In genomic region chr6:167697316-167697715, GRCh38 we compare ENCODE assay signal across 24 cellular contexts.
DNase-seq lines count a peak whose midpoint lies in the region; ATAC-seq and TF ChIP-seq lines count a peak whose summit lies in the region.
"Had no signal": no experiment of that assay in that cellular context is flagged by ENCODE, and none has a peak within 500 bp of the region (broad histone marks: within the 10 kb centered on the region; RNA-seq: fewer than 3 reads in every experiment).

No MANE protein-coding gene starts in this region.

- ATAC-seq in HG03135 (IDR thresholded peaks at IDR 0.05; ENCODE audit: unreplicated experiment): no peak
- ATAC-seq: esophagus mucosa, lower lobe of right lung, PC-3, sciatic nerve had no signal

- H3K27me3 Mint-ChIP-seq in nephron (ENCODE audit: low read depth) (peaks cover 10% of the 10 kb centered on the region), Caco-2 (ENCODE audit: insufficient read depth, unreplicated experiment) (no peaks in the 10 kb centered on the region)

- CTCF ChIA-PET in Caco-2 (lab: Charles Lee): no interaction called here

- H3K27ac Mint-ChIP-seq in nephron (peak overlapping the region in 2 of 3 experiments; percentile 15 to 86), Caco-2 (ENCODE audit: unreplicated experiment) (no peak overlapping the region)
- H3K27ac Mint-ChIP-seq: activated CD4-positive, alpha-beta T cell treated with anti-CD3 and anti-CD28 coated beads, Interleukin-2, amount 10 ng/mL, durations not matched to agents 24 days and 14 days; H9 had no signal

- peaks cover 52 to 75% (median 60%) of the 10 kb centered on the region in 10 experiments for H3K4me1 ChIP-seq in BLaER1 treated with 17β-estradiol and CSF1 and Interleukin-3, amounts not matched to agents 10 nM and 100 nM
- H3K4me1 ChIP-seq in Caco-2: no peaks in the 10 kb centered on the region; the same call in none of the 2 replicates
- H3K4me1 ChIP-seq: ascending aorta had no signal

- peaks cover 31% of the 10 kb centered on the region for H3K4me1 Mint-ChIP-seq in nephron
- peaks cover 7% of the 10 kb centered on the region for H3K4me1 Mint-ChIP-seq in Caco-2 (ENCODE audit: low read depth, unreplicated experiment)

- H3K4me3 Mint-ChIP-seq in nephron: no peak overlapping the region
- H3K4me3 Mint-ChIP-seq in Caco-2 (ENCODE audit: unreplicated experiment): no peak overlapping the region
- H3K4me3 Mint-ChIP-seq: activated CD4-positive, alpha-beta T cell treated with anti-CD3 and anti-CD28 coated beads, Interleukin-2, amount 10 ng/mL, durations not matched to agents 24 days and 14 days; H9 had no signal

- peak overlapping the region in 4 of 11 experiments; percentile 16 to 98 (median 96); a peak in 3 of 22 replicates for H3K27ac ChIP-seq in BLaER1 treated with 17β-estradiol and CSF1 and Interleukin-3, amounts not matched to agents 10 nM and 100 nM
- H3K27ac ChIP-seq: ascending aorta, lower lobe of right lung, vagina had no signal

- DNase-seq in NCI-H2171 treated with DMSO at 0.1 percent for 48 hours (lab: John Stamatoyannopoulos, UW) (peak; percentile 87), astrocyte of the cerebellum (ENCODE audit: low read depth) (no peak), Caco-2 (no peak), epidermal melanocyte (ENCODE audit: insufficient read length, low spot score) (no peak)
- no peak for DNase-seq in stimulated activated CD4-positive, alpha-beta T cell treated with anti-CD3 and anti-CD28 coated beads, Interleukin-12 subunit alpha, Interleukin-12 subunit beta, amount 100 ng/mL, for 4 hours
- DNase-seq: activated CD4-positive, alpha-beta T cell treated with anti-CD3 and anti-CD28 coated beads, Interleukin-2, amount 10 ng/mL, durations not matched to agents 24 days and 14 days; activated CD8-positive, alpha-beta memory T cell treated with anti-CD3 and anti-CD28 coated beads, Interleukin-2, amount 50 U/mL, for 48 hours; COR-L47; H9; lower lobe of right lung; MG63; NCI-H1930; NCI-H510A; occipital lobe; PC-3; stimulated activated CD4-positive, alpha-beta T cell treated with anti-CD3 and anti-CD28 coated beads, Interleukin-2, amount 100 ng/mL, for 24 hours; SW 1271 had no signal

- peak; percentile 9 for TF ChIP-seq CTCF in astrocyte of the cerebellum (IDR thresholded peaks at IDR 0.05; ENCODE audit: low read depth, low read length, missing control alignments)
- no peak for TF ChIP-seq CTCF in nephron (IDR thresholded peaks at IDR 0.05; ENCODE audit: unreplicated experiment in 3 of 3)
- TF ChIP-seq CTCF in Caco-2 (IDR thresholded peaks at IDR 0.05; ENCODE audit: insufficient read depth in 1 of 2, low read depth in 1 of 2, low read length in 1 of 2, severe bottlenecking in 1 of 2, unreplicated experiment in 1 of 2): no peak

- BruUV-seq in Caco-2 (replicated peaks; lab: Mats Ljungman, UMichigan): no TSS peak

- no peaks in the 10 kb centered on the region for H3K36me3 Mint-ChIP-seq in nephron (ENCODE audit: low read depth)
- H3K36me3 Mint-ChIP-seq in Caco-2 (ENCODE audit: insufficient read depth, unreplicated experiment): no peaks in the 10 kb centered on the region

- intact Hi-C loops in Caco-2 (cut with micrococcal nuclease; ENCODE audit: unreplicated experiment): no loop called here

- H3K27me3 ChIP-seq in BLaER1 treated with 17β-estradiol and CSF1 and Interleukin-3, amounts not matched to agents 10 nM and 100 nM: no peaks in the 10 kb centered on the region
- H3K27me3 ChIP-seq in Caco-2 (replicated peaks; ENCODE audit: control insufficient read depth, insufficient read depth, low read length): no peaks in the 10 kb centered on the region
- H3K27me3 ChIP-seq: ascending aorta, MG63, vagina had no signal

- no peak overlapping the region for H3K9ac ChIP-seq in BLaER1 treated with 17β-estradiol and CSF1 and Interleukin-3, amounts not matched to agents 10 nM and 100 nM

- POLR2A ChIA-PET in Caco-2 (lab: Charles Lee): no interaction called here

- H3K9me3 ChIP-seq in BLaER1 treated with 17β-estradiol and CSF1 and Interleukin-3, amounts not matched to agents 10 nM and 100 nM (replicated peaks in 1 of 11): peaks cover 0 to 7% (median 0%) of the 10 kb centered on the region in 11 experiments; a peak in 6 of 22 replicates
- no peaks in the 10 kb centered on the region for H3K9me3 ChIP-seq in Caco-2
- H3K9me3 ChIP-seq: ascending aorta, lower lobe of right lung, MG63, vagina had no signal

- H3K4me2 ChIP-seq in BLaER1 treated with 17β-estradiol and CSF1 and Interleukin-3, amounts not matched to agents 10 nM and 100 nM: peak overlapping the region; percentile 37 to 96 (median 90)

- H3K9me3 Mint-ChIP-seq in nephron (no peaks in the 10 kb centered on the region), Caco-2 (ENCODE audit: unreplicated experiment) (peaks cover 11% of the 10 kb centered on the region)
- H3K9me3 Mint-ChIP-seq: activated CD4-positive, alpha-beta T cell treated with anti-CD3 and anti-CD28 coated beads, Interleukin-2, amount 10 ng/mL, durations not matched to agents 24 days and 14 days had no signal

- H3K4me3 ChIP-seq in BLaER1 treated with 17β-estradiol and CSF1 and Interleukin-3, amounts not matched to agents 10 nM and 100 nM: no peak overlapping the region
- H3K4me3 ChIP-seq in astrocyte of the cerebellum (ENCODE audit: low read depth, low read length) (no peak overlapping the region), Caco-2 (ENCODE audit: low read depth, low read length) (no peak overlapping the region)
- H3K4me3 ChIP-seq: ascending aorta, lower lobe of right lung, MG63, vagina had no signal

- in situ Hi-C loops in astrocyte of the cerebellum (cut with HindIII; ENCODE audit: low sequenced_read_pairs): no loop called here

- no peaks in the 10 kb centered on the region for H3K36me3 ChIP-seq in BLaER1 treated with 17β-estradiol and CSF1 and Interleukin-3, amounts not matched to agents 10 nM and 100 nM
- no peaks in the 10 kb centered on the region for H3K36me3 ChIP-seq in Caco-2 (ENCODE audit: control insufficient read depth, insufficient read depth, low read length)
- H3K36me3 ChIP-seq: ascending aorta, lower lobe of right lung, MG63, vagina had no signal

- no peaks in the 10 kb centered on the region for H4K20me1 ChIP-seq in BLaER1 treated with 17β-estradiol and CSF1 and Interleukin-3, amounts not matched to agents 10 nM and 100 nM
